27 cellular contexts compared by ENCODE assay signal in the genomic region with DNA sequence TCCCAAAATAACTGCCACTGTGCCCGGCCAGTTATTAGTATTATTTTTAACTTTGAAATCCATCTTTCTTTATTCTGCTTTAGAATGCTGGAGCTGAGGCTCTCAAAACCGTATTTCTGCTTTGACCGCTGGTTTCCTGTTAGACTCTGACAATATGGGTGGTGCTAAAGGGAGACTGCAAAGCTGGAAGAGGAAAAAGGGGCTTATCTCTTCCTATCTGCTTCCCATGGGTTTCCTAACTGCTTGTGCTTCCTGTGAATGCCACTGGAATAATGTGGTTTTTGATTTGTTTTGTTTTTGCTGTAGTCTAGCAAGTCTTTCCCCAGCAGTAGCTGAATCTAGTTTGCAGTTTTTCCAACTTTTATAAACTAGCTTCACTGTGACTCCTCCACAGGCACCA. TPM values are rescaled to one million over a fixed set of nuclear protein-coding genes. Genes with fewer than 3 reads are reported as not detected.
DNase-seq lines count a peak whose midpoint lies in the region; ATAC-seq, FAIRE-seq and TF ChIP-seq lines count a peak whose summit lies in the region.
"Had no signal": no experiment of that assay in that cellular context is flagged by ENCODE, and none has a peak within 500 bp of the region (broad histone marks: within the 10 kb centered on the region; RNA-seq: fewer than 3 reads in every experiment).

No MANE protein-coding gene starts in this region.

- peaks cover 74% of the 10 kb centered on the region for H3K36me3 Mint-ChIP-seq in activated T-cell treated with anti-CD3 and anti-CD28 coated beads, Interleukin-2, amount 50 U/mL, for 24 hours (ENCODE audit: low read depth)
- peaks cover 23 to 72% (median 44%) of the 10 kb centered on the region in 5 donors for H3K36me3 Mint-ChIP-seq in naive thymus-derived CD4-positive, alpha-beta T cell

- peak overlapping the region; percentile 20 for H3K4me2 ChIP-seq in endothelial cell of umbilical vein (ENCODE audit: insufficient read depth, low read length)

- no peaks in the 10 kb centered on the region for H3K27me3 ChIP-seq in endothelial cell of umbilical vein (ENCODE audit: control insufficient read depth in 2 of 2, insufficient read depth in 2 of 2, low read length in 2 of 2)
- H3K27me3 ChIP-seq in naive thymus-derived CD4-positive, alpha-beta T cell (ENCODE audit: control insufficient read depth in 2 of 2, insufficient read depth in 2 of 2, low read length in 2 of 2): no peaks in the 10 kb centered on the region
- H3K27me3 ChIP-seq: cardiac muscle cell, tibial nerve had no signal

- BruUV-seq in endothelial cell of umbilical vein (replicated peaks; lab: Mats Ljungman, UMichigan): no TSS peak

- H3K27me3 Mint-ChIP-seq in activated T-cell treated with anti-CD3 and anti-CD28 coated beads, Interleukin-2, amount 50 U/mL, for 24 hours: no peaks in the 10 kb centered on the region
- H3K27me3 Mint-ChIP-seq in naive thymus-derived CD4-positive, alpha-beta T cell: no peaks in the 10 kb centered on the region
- H3K27me3 Mint-ChIP-seq: activated naive CD4-positive, alpha-beta T cell treated with anti-CD3 and anti-CD28 coated beads, Interleukin-2, amount 10 ng/mL, durations not matched to agents 7 days and 5 days; dendritic cell treated with granulocyte-macrophage colony-stimulating factor and Interleukin-4, amounts not matched to agents 40 ng/mL and 50 ng/mL, for 4 days had no signal

- no peaks in the 10 kb centered on the region for H3K4me1 Mint-ChIP-seq in activated T-cell treated with anti-CD3 and anti-CD28 coated beads, Interleukin-2, amount 50 U/mL, for 24 hours (ENCODE audit: low read depth)
- peaks cover 0 to 9% (median 3%) of the 10 kb centered on the region in 7 donors for H3K4me1 Mint-ChIP-seq in naive thymus-derived CD4-positive, alpha-beta T cell
- H3K4me1 Mint-ChIP-seq: activated naive CD4-positive, alpha-beta T cell treated with anti-CD3 and anti-CD28 coated beads, Interleukin-2, amount 10 ng/mL, durations not matched to agents 7 days and 5 days had no signal

- no peaks in the 10 kb centered on the region for H3K36me3 ChIP-seq in SK-N-MC (ENCODE audit: insufficient read depth, low read length)
- peaks cover 2% of the 10 kb centered on the region in 2 experiments for H3K36me3 ChIP-seq in endothelial cell of umbilical vein (ENCODE audit: control insufficient read depth in 2 of 2, extremely low read depth in 1 of 2, insufficient read depth in 2 of 2, low read length in 2 of 2)
- peaks cover 0 to 39% (median 5%) of the 10 kb centered on the region in 3 experiments for H3K36me3 ChIP-seq in naive thymus-derived CD4-positive, alpha-beta T cell (ENCODE audit: control insufficient read depth in 2 of 3, insufficient read depth in 3 of 3, low read length in 3 of 3)

- no peak for TF ChIP-seq CTCF in endothelial cell of umbilical vein (IDR thresholded peaks at IDR 0.05; ENCODE audit: extremely low read depth in 1 of 2, insufficient read depth in 1 of 2, low read depth in 1 of 2, low read length in 2 of 2)

- H3K9me1 ChIP-seq in endothelial cell of umbilical vein (replicated peaks; ENCODE audit: control insufficient read depth, extremely low read depth, insufficient read depth, low read length): no peaks in the 10 kb centered on the region

- no peak overlapping the region for H3K4me3 Mint-ChIP-seq in activated T-cell treated with anti-CD3 and anti-CD28 coated beads, Interleukin-2, amount 50 U/mL, for 24 hours
- H3K4me3 Mint-ChIP-seq in naive thymus-derived CD4-positive, alpha-beta T cell: no peak overlapping the region
- H3K4me3 Mint-ChIP-seq: activated naive CD4-positive, alpha-beta T cell treated with anti-CD3 and anti-CD28 coated beads, Interleukin-2, amount 10 ng/mL, durations not matched to agents 7 days and 5 days; dendritic cell treated with granulocyte-macrophage colony-stimulating factor and Interleukin-4, amounts not matched to agents 40 ng/mL and 50 ng/mL, for 4 days; nephron had no signal

- H3K79me2 ChIP-seq in endothelial cell of umbilical vein (ENCODE audit: control insufficient read depth, insufficient read depth, low read length): no peaks in the 10 kb centered on the region

- peak; percentile 18 for FAIRE-seq in endothelial cell of umbilical vein (lab: Jason Lieb, UNC)
- FAIRE-seq: endometrium, islet of Langerhans, small intestine had no signal

- H3K9me3 Mint-ChIP-seq in activated T-cell treated with anti-CD3 and anti-CD28 coated beads, Interleukin-2, amount 50 U/mL, for 24 hours: peaks cover 16% of the 10 kb centered on the region
- peaks cover 5 to 26% (median 18%) of the 10 kb centered on the region in 11 donors for H3K9me3 Mint-ChIP-seq in naive thymus-derived CD4-positive, alpha-beta T cell

- DNase-seq in activated T-cell treated with anti-CD3 and anti-CD28 coated beads, Interleukin-2, amount 50 U/mL, for 24 hours: no peak
- DNase-seq in activated T-cell treated with anti-CD3 and anti-CD28 coated beads for 4 hours (no peak), SK-N-MC (ENCODE audit: low read depth, low spot score) (peak; percentile 42), endothelial cell of umbilical vein (ENCODE audit: low read depth, low spot score) (peak; percentile 54), NCI-H146 treated with DMSO at 0.1 percent for 48 hours (lab: John Stamatoyannopoulos, UW; ENCODE audit: unreplicated experiment) (no peak), GF-D8 (lab: John Stamatoyannopoulos, UW) (no peak)
- DNase-seq in naive thymus-derived CD4-positive, alpha-beta T cell: no peak
- DNase-seq: activated CD4-positive, alpha-beta T cell treated with anti-CD3 and anti-CD28 coated beads for 48 hours; activated naive CD4-positive, alpha-beta T cell treated with anti-CD3 and anti-CD28 coated beads, Interleukin-2, amount 10 ng/mL, durations not matched to agents 7 days and 5 days; aorta; DMS153; midbrain; MV-4-11; NCI-H1436 treated with DMSO at 0.1 percent for 48 hours; NCI-H446; small intestine; stimulated activated CD4-positive, alpha-beta T cell treated with anti-CD3 and anti-CD28 coated beads, Interleukin-1b, Interleukin-23, amount 100 ng/mL, for 48 hours; stimulated activated CD8-positive, alpha-beta memory T cell treated with anti-CD3 and anti-CD28 coated beads, Interleukin-4, amount 100 ng/mL, for 48 hours had no signal

- H3K4me1 ChIP-seq in endothelial cell of umbilical vein (ENCODE audit: control insufficient read depth, extremely low read depth, insufficient read depth, low read length): peaks cover 11% of the 10 kb centered on the region
- H3K4me1 ChIP-seq in naive thymus-derived CD4-positive, alpha-beta T cell (ENCODE audit: control insufficient read depth in 2 of 2, insufficient read depth in 2 of 2, low read length in 2 of 2): no peaks in the 10 kb centered on the region
- H3K4me1 ChIP-seq: HAP-1, tibial nerve had no signal

- 0 out of 2 replicates have a peak overlapping the region, but pooled peaks have one; percentile 37 for H3K27ac ChIP-seq in SK-N-MC
- no peak overlapping the region for H3K27ac ChIP-seq in endothelial cell of umbilical vein (ENCODE audit: insufficient read depth, low read depth, low read length)
- no peak overlapping the region for H3K27ac ChIP-seq in naive thymus-derived CD4-positive, alpha-beta T cell (ENCODE audit: low read depth, low read length)
- H3K27ac ChIP-seq: cardiac muscle cell, tibial nerve had no signal

- no peak for TF ChIP-seq POLR2A in endothelial cell of umbilical vein (IDR thresholded peaks at IDR 0.05; ENCODE audit: low read depth, low read length)

- no peak for ATAC-seq in naive thymus-derived CD4-positive, alpha-beta T cell
- no peak for ATAC-seq in GM18907 (IDR thresholded peaks at IDR 0.05; ENCODE audit: unreplicated experiment)
- ATAC-seq: SK-N-SH treated with all-trans-retinoic acid at 6 μM for 48 hours had no signal

- intact Hi-C loops in endothelial cell of umbilical vein (cut with micrococcal nuclease): no loop called here
- intact Hi-C loops in naive thymus-derived CD4-positive, alpha-beta T cell (cut with micrococcal nuclease): no loop called here

- H3K9me3 ChIP-seq in SK-N-MC (ENCODE audit: low read depth, low read length) (peaks cover 4% of the 10 kb centered on the region; the same call in 1 of the 2 replicates), endothelial cell of umbilical vein (replicated peaks; ENCODE audit: control insufficient read depth, insufficient read depth, low read length) (no peaks in the 10 kb centered on the region)
- no peaks in the 10 kb centered on the region for H3K9me3 ChIP-seq in naive thymus-derived CD4-positive, alpha-beta T cell (ENCODE audit: control insufficient read depth in 2 of 3, low read length in 3 of 3)

- H3K9ac ChIP-seq in SK-N-MC (ENCODE audit: insufficient read length) (no peak overlapping the region), endothelial cell of umbilical vein (replicated peaks; ENCODE audit: extremely low read depth, insufficient read depth, low read length) (no peak overlapping the region)

- no peaks in the 10 kb centered on the region for H4K20me1 ChIP-seq in endothelial cell of umbilical vein (replicated peaks; ENCODE audit: control insufficient read depth, extremely low read depth, insufficient read depth, low read length)

- peak overlapping the region; percentile 55 for H3K27ac Mint-ChIP-seq in activated T-cell treated with anti-CD3 and anti-CD28 coated beads, Interleukin-2, amount 50 U/mL, for 24 hours
- H3K27ac Mint-ChIP-seq in naive thymus-derived CD4-positive, alpha-beta T cell: peak overlapping the region in 6 of 9 donors; percentile 7 to 84 (median 28)
- H3K27ac Mint-ChIP-seq: activated naive CD4-positive, alpha-beta T cell treated with anti-CD3 and anti-CD28 coated beads, Interleukin-2, amount 10 ng/mL, durations not matched to agents 7 days and 5 days; dendritic cell treated with granulocyte-macrophage colony-stimulating factor and Interleukin-4, amounts not matched to agents 40 ng/mL and 50 ng/mL, for 4 days had no signal

- no peak overlapping the region for H2AFZ ChIP-seq in endothelial cell of umbilical vein (ENCODE audit: low read depth, low read length)

- dilution Hi-C loops in endothelial cell of umbilical vein (cut with MboI; ENCODE audit: extremely low pct_ligation_motif_present, low sequenced_read_pairs): loop anchor here (25.0 kb wide), 1 partner anchor 107 kb away; no protein-coding TSS in a partner anchor

- POLR2A ChIA-PET in endothelial cell of umbilical vein (lab: Charles Lee): no interaction called here
- POLR2A ChIA-PET in naive thymus-derived CD4-positive, alpha-beta T cell (lab: Charles Lee): no interaction called here

- H3K4me3 ChIP-seq in SK-N-MC (no peak overlapping the region), endothelial cell of umbilical vein (replicated peaks in 1 of 3; ENCODE audit: insufficient read depth in 1 of 3, low read depth in 1 of 3, low read length in 3 of 3) (no peak overlapping the region)
- H3K4me3 ChIP-seq in naive thymus-derived CD4-positive, alpha-beta T cell (ENCODE audit: low read length): no peak overlapping the region
- H3K4me3 ChIP-seq: cardiac muscle cell, HAP-1, tibial nerve had no signal

- CTCF ChIA-PET in endothelial cell of umbilical vein (lab: Charles Lee): interaction anchor here (0.9 to 1.1 kb wide), 4 partner anchors 24 to 203 kb away, joined by 3 read pairs; no protein-coding TSS in a partner anchor
- CTCF ChIA-PET in naive thymus-derived CD4-positive, alpha-beta T cell (lab: Charles Lee): no interaction called here

RNA-seq across cellular contexts. Expression of a gene that starts 43.6 kb away (rescaled TPM):
- 11.2 and 28.6 TPM in 2 replicates for total RNA-seq in endothelial cell of umbilical vein
- polyA plus RNA-seq in endothelial cell of umbilical vein: 6.3 and 8.6 TPM in 2 replicates
- polyA plus RNA-seq in endothelial cell of umbilical vein (2011; cell fraction: cytosol; rRNA removed): 7.5 and 8.4 TPM in 2 replicates
- 24.5 and 24.8 TPM in 2 replicates for polyA plus RNA-seq in endothelial cell of umbilical vein (2011; cell fraction: nucleus; rRNA removed)
- polyA plus RNA-seq in endothelial cell of umbilical vein (2012): 6.4 and 6.6 TPM in 2 replicates
- 33.0 and 33.7 TPM in 2 replicates for polyA minus RNA-seq in endothelial cell of umbilical vein
- 9.2 TPM for polyA minus RNA-seq in endothelial cell of umbilical vein (2011; cell fraction: cytosol; rRNA and poly(A)+ RNA removed)
- 45.2 and 45.7 TPM in 2 replicates for polyA minus RNA-seq in endothelial cell of umbilical vein (2011; cell fraction: nucleus; rRNA and poly(A)+ RNA removed)
- 10 to 100 TPM; 11.3 to 20.8 (median 20.3) TPM for total RNA-seq in naive thymus-derived CD4-positive, alpha-beta T cell
- 10 to 100 TPM; 11.7 to 17.8 TPM for polyA plus RNA-seq in naive thymus-derived CD4-positive, alpha-beta T cell

RNA-seq across cellular contexts. Expression of a gene that starts 43.7 kb away (rescaled TPM):
- 140 and 152 TPM in 2 replicates for total RNA-seq in endothelial cell of umbilical vein
- 82.8 and 88.9 TPM in 2 replicates for polyA plus RNA-seq in endothelial cell of umbilical vein
- 87.1 and 95.7 TPM in 2 replicates for polyA plus RNA-seq in endothelial cell of umbilical vein (2011; cell fraction: cytosol; rRNA removed)
- polyA plus RNA-seq in endothelial cell of umbilical vein (2011; cell fraction: nucleus; rRNA removed): 46.3 and 75.5 TPM in 2 replicates
- 118 and 131 TPM in 2 replicates for polyA plus RNA-seq in endothelial cell of umbilical vein (2012)
- polyA minus RNA-seq in endothelial cell of umbilical vein: 56.3 and 58.7 TPM in 2 replicates
- 45.9 TPM for polyA minus RNA-seq in endothelial cell of umbilical vein (2011; cell fraction: cytosol; rRNA and poly(A)+ RNA removed)
- 11.5 and 21.0 TPM in 2 replicates for polyA minus RNA-seq in endothelial cell of umbilical vein (2011; cell fraction: nucleus; rRNA and poly(A)+ RNA removed)
- 100 to 1,000 TPM in 2 of 5 experiments, 10 to 100 TPM in 3; 53.9 to 211 (median 87.5) TPM for total RNA-seq in naive thymus-derived CD4-positive, alpha-beta T cell
- polyA plus RNA-seq in naive thymus-derived CD4-positive, alpha-beta T cell: 100 to 1,000 TPM; 119 to 180 TPM

Comparison
In these comparisons a context has a peak if more than half of its experiments do, and no peak if none do; other contexts are left out.
1. DNase-seq: peak in SK-N-MC (single experiment) and endothelial cell of umbilical vein (single experiment); none in activated T-cell treated with anti-CD3 and anti-CD28 coated beads, Interleukin-2, amount 50 U/mL, for 24 hours (single experiment), activated T-cell treated with anti-CD3 and anti-CD28 coated beads for 4 hours (single experiment), naive thymus-derived CD4-positive, alpha-beta T cell (0 of 9), NCI-H146 treated with DMSO at 0.1 percent for 48 hours (single experiment) and GF-D8 (single experiment).